8 cellular contexts compared by ENCODE assay signal in genomic region chr9:135992486-135993408, GRCh38. TPM values are rescaled to one million over a fixed set of nuclear protein-coding genes. Genes with fewer than 3 reads are reported as not detected.
DNase-seq lines count a peak whose midpoint lies in the region; ATAC-seq and TF ChIP-seq lines count a peak whose summit lies in the region.

No MANE protein-coding gene starts in this region.

- intact Hi-C loops in OCI-LY7 (cut with micrococcal nuclease; ENCODE audit: unreplicated experiment): loop anchor here (1.0 kb wide), 2 partner anchors 20 to 131 kb away; no protein-coding TSS in a partner anchor

- POLR2A ChIA-PET in OCI-LY7 (lab: Charles Lee): interaction anchor here (0.7 to 0.8 kb wide), 2 partner anchors 46 to 360 kb away, joined by 3 read pairs; no protein-coding TSS in a partner anchor

- peak overlapping the region; percentile 91 for H2BK5ac ChIP-seq in neuronal stem cell (ENCODE audit: low read length)

- H3K23ac ChIP-seq in neuronal stem cell (ENCODE audit: low read depth, low read length, poor library complexity): peak overlapping the region; percentile 90

- no peaks in the 10 kb centered on the region for H3K79me2 ChIP-seq in OCI-LY7 (ENCODE audit: insufficient read depth, low read depth, low read length)

- H3K9me2 ChIP-seq in OCI-LY7 (ENCODE audit: insufficient read depth, low read length): no peaks in the 10 kb centered on the region

- TF ChIP-seq CTCF in AG09319 (IDR thresholded peaks at IDR 0.05; ENCODE audit: low read depth, low read length) (no peak), OCI-LY7 (conservative IDR thresholded peaks at IDR 0.05; ENCODE audit: low read length) (0 out of 2 replicates have a peak, but pooled peaks have one; percentile 23)

- peak overlapping the region; percentile 90 for H3K4ac ChIP-seq in neuronal stem cell (ENCODE audit: low read length)

- no peak overlapping the region for H4K91ac ChIP-seq in neuronal stem cell (ENCODE audit: low read depth, low read length, poor library complexity)

- H2AFZ ChIP-seq in OCI-LY7 (ENCODE audit: low read length) (peak overlapping the region; percentile 59; the same call in 1 of the 2 replicates), neuronal stem cell (ENCODE audit: low read length) (peak overlapping the region; percentile 90)

- no peaks in the 10 kb centered on the region for H4K20me1 ChIP-seq in OCI-LY7 (ENCODE audit: insufficient read depth, low read length)

- peak overlapping the region; percentile 98 for H2BK12ac ChIP-seq in neuronal stem cell (ENCODE audit: low read length)

- peak; percentile 52 for DNase-seq in AG09319 (ENCODE audit: extremely low read depth, low read depth)
- peak; percentile 68 for DNase-seq in HCEC 1CT
- DNase-seq in OCI-LY7 (ENCODE audit: low spot score): peak; percentile 88
- DNase-seq in activated naive CD4-positive, alpha-beta T cell treated with anti-CD3 and anti-CD28 coated beads, Interleukin-2, amount 50 U/mL, for 16 hours: peak; percentile 28
- peak; percentile 82 for DNase-seq in glomerular visceral epithelial cell (ENCODE audit: extremely low spot score)
- DNase-seq in neuronal stem cell (ENCODE audit: low spot score): peak; percentile 59
- no peak for DNase-seq in T-helper 9 cell

- peak overlapping the region; percentile 5 for H3K14ac ChIP-seq in neuronal stem cell (ENCODE audit: low read length)

- H3K9me3 ChIP-seq in OCI-LY7 (ENCODE audit: low read length) (no peaks in the 10 kb centered on the region), neuronal stem cell (replicated peaks in 1 of 2; ENCODE audit: control insufficient read depth in 2 of 2, insufficient read depth in 1 of 2, low read depth in 1 of 2, low read length in 2 of 2) (no peaks in the 10 kb centered on the region)

- H2AK5ac ChIP-seq in neuronal stem cell (ENCODE audit: low read depth, low read length): peak overlapping the region; percentile 98

- H3K27ac ChIP-seq in OCI-LY7 (ENCODE audit: low read depth, low read length, poor library complexity, severe bottlenecking) (peak overlapping the region; percentile 78), neuronal stem cell (replicated peaks; ENCODE audit: low read length) (peak overlapping the region; percentile 79)

- peak overlapping the region; percentile 54 for H3K4me3 ChIP-seq in OCI-LY7 (ENCODE audit: low read depth, low read length, poor library complexity, severe bottlenecking)
- H3K4me3 ChIP-seq in neuronal stem cell (ENCODE audit: low read length in 2 of 2): peak overlapping the region in 1 of 2 donors; percentile 52

- H3K4me2 ChIP-seq in OCI-LY7 (ENCODE audit: low read length) (peak overlapping the region; percentile 79), neuronal stem cell (ENCODE audit: insufficient read depth, low read length, poor library complexity, severe bottlenecking) (peak overlapping the region; percentile 59)

- ATAC-seq in HG02588 (IDR thresholded peaks at IDR 0.05; ENCODE audit: unreplicated experiment): no peak

- H2BK15ac ChIP-seq in neuronal stem cell (ENCODE audit: low read length): peak overlapping the region; percentile 96

- no CpG with 5 or more reads among the region's 32 CpGs for WGBS in neuronal stem cell (ENCODE audit: extremely low coverage in 2 of 2, insufficient read length in 2 of 2, insufficient replicate concordance in 1 of 2), 2 donors

- CTCF ChIA-PET in OCI-LY7 (lab: Charles Lee; ENCODE audit: unreplicated experiment): interaction anchor here (0.5 to 0.6 kb wide), 2 partner anchors 29 to 46 kb away, joined by 3 to 4 read pairs; no protein-coding TSS in a partner anchor

- H3K36me3 ChIP-seq in OCI-LY7 (ENCODE audit: insufficient read depth, low read length): no peaks in the 10 kb centered on the region
- no peaks in the 10 kb centered on the region for H3K36me3 ChIP-seq in neuronal stem cell (replicated peaks in 1 of 2; ENCODE audit: control insufficient read depth in 2 of 2, insufficient read depth in 2 of 2, low read length in 2 of 2)

- no peaks in the 10 kb centered on the region for H3K79me1 ChIP-seq in neuronal stem cell (ENCODE audit: low read depth, low read length)

- H3K18ac ChIP-seq in neuronal stem cell (ENCODE audit: low read length): peak overlapping the region; percentile 96

- no peak overlapping the region for H4K8ac ChIP-seq in neuronal stem cell (ENCODE audit: low read depth, low read length)

- H3K4me1 ChIP-seq in OCI-LY7 (ENCODE audit: insufficient read depth, low read length, poor library complexity, severe bottlenecking): peaks cover 52% of the 10 kb centered on the region
- peaks cover 38 to 48% of the 10 kb centered on the region in 2 donors for H3K4me1 ChIP-seq in neuronal stem cell (ENCODE audit: control insufficient read depth in 2 of 2, insufficient read depth in 1 of 2, low read depth in 1 of 2, low read length in 2 of 2)

- no peaks in the 10 kb centered on the region for H3K27me3 ChIP-seq in neuronal stem cell (ENCODE audit: control insufficient read depth in 3 of 3, insufficient read depth in 3 of 3, low read depth in 1 of 3, low read length in 3 of 3)

- H3K9ac ChIP-seq in neuronal stem cell (ENCODE audit: low read depth, low read length, poor library complexity): peak overlapping the region; percentile 83

- BruUV-seq in OCI-LY7 (replicated peaks; lab: Mats Ljungman, UMichigan): no TSS peak

- H2BK120ac ChIP-seq in neuronal stem cell (ENCODE audit: low read depth, low read length): peak overlapping the region; percentile 100

RNA-seq across cellular contexts. Expression of gene UBAC1, which starts 31.6 kb away (rescaled TPM):
- 59.2 and 75.7 TPM in 2 replicates for total RNA-seq in OCI-LY7 (2014; rRNA removed; shearing (Covaris generic))
- 42.3 and 42.4 TPM in 2 replicates for total RNA-seq in OCI-LY7 (2022)
- 44.5 TPM for polyA plus RNA-seq in neuronal stem cell (2013, experiment 1 of 2)
- polyA plus RNA-seq in neuronal stem cell (2013, experiment 2 of 2): 42.3 TPM
